In the genomic region with DNA sequence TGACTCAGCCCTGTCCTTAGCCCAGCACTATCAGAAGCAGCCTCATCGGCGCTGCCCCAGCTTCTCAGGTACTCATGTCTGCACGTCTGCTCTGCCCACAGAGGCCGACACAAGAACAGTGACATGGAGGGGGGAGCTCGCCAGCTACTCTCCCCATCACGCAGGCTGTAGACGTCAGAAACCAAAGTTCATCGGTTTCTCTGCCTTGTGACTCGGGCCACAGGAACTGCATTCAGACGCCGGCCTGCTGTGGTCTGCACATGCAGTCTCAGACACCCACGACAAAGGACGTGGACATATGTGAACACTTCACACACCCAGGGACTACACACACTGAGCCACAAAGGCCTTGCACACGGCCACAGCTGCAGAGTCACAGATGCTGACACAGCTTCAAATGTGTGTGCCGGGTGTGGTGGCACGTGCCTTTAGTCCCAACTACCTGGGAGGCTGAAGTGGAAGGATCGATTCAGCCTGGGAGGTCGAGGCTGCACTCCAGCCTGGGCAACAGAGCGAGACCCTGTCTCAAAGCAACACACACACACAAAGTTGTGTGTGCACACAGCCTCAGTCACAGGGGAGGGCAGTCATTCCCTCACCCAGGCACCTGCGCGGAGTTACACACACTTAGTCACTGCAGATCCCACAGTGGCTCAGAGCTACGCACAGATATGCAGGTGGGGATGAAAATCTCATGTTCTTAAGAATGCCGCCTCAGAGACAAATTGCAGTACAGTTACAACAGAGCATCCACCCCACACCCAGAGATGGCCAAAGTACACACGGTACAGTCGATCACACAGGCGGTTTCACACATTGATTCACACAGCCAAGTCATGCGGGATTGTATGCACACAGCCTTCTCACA, we compare ENCODE assay signal across 1 cellular context.
TF ChIP-seq lines count a peak whose summit lies in the region.

No MANE protein-coding gene starts in this region.

TF ChIP-seq in HepG2, 621 proteins besides CTCF, POLR2A, EP300 and RAD21 (continued from another document and continues in another):
- TF ChIP-seq, protein P1, sequence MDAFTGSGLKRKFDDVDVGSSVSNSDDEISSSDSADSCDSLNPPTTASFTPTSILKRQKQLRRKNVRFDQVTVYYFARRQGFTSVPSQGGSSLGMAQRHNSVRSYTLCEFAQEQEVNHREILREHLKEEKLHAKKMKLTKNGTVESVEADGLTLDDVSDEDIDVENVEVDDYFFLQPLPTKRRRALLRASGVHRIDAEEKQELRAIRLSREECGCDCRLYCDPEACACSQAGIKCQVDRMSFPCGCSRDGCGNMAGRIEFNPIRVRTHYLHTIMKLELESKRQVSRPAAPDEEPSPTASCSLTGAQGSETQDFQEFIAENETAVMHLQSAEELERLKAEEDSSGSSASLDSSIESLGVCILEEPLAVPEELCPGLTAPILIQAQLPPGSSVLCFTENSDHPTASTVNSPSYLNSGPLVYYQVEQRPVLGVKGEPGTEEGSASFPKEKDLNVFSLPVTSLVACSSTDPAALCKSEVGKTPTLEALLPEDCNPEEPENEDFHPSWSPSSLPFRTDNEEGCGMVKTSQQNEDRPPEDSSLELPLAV (CRISPR knock-in tag; conservative IDR thresholded peaks at IDR 0.05; ENCODE audit: low read depth) = no peak
- TF ChIP-seq, protein P2, sequence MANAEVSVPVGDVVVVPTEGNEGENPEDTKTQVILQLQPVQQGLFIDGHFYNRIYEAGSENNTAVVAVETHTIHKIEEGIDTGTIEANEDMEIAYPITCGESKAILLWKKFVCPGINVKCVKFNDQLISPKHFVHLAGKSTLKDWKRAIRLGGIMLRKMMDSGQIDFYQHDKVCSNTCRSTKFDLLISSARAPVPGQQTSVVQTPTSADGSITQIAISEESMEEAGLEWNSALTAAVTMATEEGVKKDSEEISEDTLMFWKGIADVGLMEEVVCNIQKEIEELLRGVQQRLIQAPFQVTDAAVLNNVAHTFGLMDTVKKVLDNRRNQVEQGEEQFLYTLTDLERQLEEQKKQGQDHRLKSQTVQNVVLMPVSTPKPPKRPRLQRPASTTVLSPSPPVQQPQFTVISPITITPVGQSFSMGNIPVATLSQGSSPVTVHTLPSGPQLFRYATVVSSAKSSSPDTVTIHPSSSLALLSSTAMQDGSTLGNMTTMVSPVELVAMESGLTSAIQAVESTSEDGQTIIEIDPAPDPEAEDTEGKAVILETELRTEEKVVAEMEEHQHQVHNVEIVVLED (CRISPR knock-in tag; IDR thresholded peaks at IDR 0.05; ENCODE audit: borderline replicate concordance) = peak; percentile 61; the same call in 1 of the 2 replicates
- peak; percentile 82 for TF ChIP-seq ZSCAN29 (CRISPR knock-in tag; conservative IDR thresholded peaks at IDR 0.05)
- peak; percentile 71; the same call in 1 of the 2 replicates for TF ChIP-seq AHR (CRISPR knock-in tag; IDR thresholded peaks at IDR 0.05)
- TF ChIP-seq PHB2 (IDR thresholded peaks at IDR 0.05; ENCODE audit: partially characterized antibody) = no peak
- TF ChIP-seq, protein P3, sequence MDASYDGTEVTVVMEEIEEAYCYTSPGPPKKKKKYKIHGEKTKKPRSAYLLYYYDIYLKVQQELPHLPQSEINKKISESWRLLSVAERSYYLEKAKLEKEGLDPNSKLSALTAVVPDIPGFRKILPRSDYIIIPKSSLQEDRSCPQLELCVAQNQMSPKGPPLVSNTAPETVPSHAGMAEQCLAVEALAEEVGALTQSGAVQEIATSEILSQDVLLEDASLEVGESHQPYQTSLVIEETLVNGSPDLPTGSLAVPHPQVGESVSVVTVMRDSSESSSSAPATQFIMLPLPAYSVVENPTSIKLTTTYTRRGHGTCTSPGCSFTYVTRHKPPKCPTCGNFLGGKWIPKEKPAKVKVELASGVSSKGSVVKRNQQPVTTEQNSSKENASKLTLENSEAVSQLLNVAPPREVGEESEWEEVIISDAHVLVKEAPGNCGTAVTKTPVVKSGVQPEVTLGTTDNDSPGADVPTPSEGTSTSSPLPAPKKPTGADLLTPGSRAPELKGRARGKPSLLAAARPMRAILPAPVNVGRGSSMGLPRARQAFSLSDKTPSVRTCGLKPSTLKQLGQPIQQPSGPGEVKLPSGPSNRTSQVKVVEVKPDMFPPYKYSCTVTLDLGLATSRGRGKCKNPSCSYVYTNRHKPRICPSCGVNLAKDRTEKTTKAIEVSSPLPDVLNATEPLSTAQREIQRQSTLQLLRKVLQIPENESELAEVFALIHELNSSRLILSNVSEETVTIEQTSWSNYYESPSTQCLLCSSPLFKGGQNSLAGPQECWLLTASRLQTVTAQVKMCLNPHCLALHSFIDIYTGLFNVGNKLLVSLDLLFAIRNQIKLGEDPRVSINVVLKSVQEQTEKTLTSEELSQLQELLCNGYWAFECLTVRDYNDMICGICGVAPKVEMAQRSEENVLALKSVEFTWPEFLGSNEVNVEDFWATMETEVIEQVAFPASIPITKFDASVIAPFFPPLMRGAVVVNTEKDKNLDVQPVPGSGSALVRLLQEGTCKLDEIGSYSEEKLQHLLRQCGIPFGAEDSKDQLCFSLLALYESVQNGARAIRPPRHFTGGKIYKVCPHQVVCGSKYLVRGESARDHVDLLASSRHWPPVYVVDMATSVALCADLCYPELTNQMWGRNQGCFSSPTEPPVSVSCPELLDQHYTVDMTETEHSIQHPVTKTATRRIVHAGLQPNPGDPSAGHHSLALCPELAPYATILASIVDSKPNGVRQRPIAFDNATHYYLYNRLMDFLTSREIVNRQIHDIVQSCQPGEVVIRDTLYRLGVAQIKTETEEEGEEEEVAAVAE (CRISPR knock-in tag; IDR thresholded peaks at IDR 0.05; ENCODE audit: borderline replicate concordance) = no peak
- TF ChIP-seq ZNF629 (CRISPR knock-in tag; conservative IDR thresholded peaks at IDR 0.05) = peak; percentile 46
- peak; percentile 44; the same call in 1 of the 2 replicates for TF ChIP-seq KDM1A (CRISPR knock-in tag; IDR thresholded peaks at IDR 0.05)
- TF ChIP-seq ZNF552 (CRISPR knock-in tag; IDR thresholded peaks at IDR 0.05; ENCODE audit: borderline replicate concordance) = peak; percentile 93
- TF ChIP-seq SIX4 (CRISPR knock-in tag; IDR thresholded peaks at IDR 0.05) = peak; percentile 25; the same call in 1 of the 2 replicates
- no peak for TF ChIP-seq NFRKB (IDR thresholded peaks at IDR 0.05)
- TF ChIP-seq ZBTB7A (CRISPR knock-in tag; IDR thresholded peaks at IDR 0.05) = 0 out of 2 replicates have a peak, but pooled peaks have one; percentile 48
- TF ChIP-seq NBN (conservative IDR thresholded peaks at IDR 0.05) = no peak
- TF ChIP-seq, protein P4, sequence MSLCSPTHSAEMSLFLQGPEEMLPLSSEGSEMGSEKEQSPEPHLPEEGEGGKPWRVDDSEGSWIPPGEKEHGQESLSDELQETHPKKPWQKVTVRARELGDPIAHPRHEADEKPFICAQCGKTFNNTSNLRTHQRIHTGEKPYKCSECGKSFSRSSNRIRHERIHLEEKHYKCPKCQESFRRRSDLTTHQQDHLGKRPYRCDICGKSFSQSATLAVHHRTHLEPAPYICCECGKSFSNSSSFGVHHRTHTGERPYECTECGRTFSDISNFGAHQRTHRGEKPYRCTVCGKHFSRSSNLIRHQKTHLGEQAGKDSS (CRISPR knock-in tag; IDR thresholded peaks at IDR 0.05; ENCODE audit: borderline replicate concordance, low read depth) = peak; percentile 56; the same call in 1 of the 2 replicates
- TF ChIP-seq ZNF7 (CRISPR knock-in tag; IDR thresholded peaks at IDR 0.05) = no peak; the same call in 1 of the 2 replicates
- peak; percentile 81 for TF ChIP-seq KAT8 (CRISPR knock-in tag; IDR thresholded peaks at IDR 0.05)
- no peak for TF ChIP-seq TCF7 (IDR thresholded peaks at IDR 0.05; ENCODE audit: low read depth)
- no peak for TF ChIP-seq GABPA (IDR thresholded peaks at IDR 0.05; ENCODE audit: low read depth, low read length)
- TF ChIP-seq GABPA (CRISPR knock-in tag; IDR thresholded peaks at IDR 0.05; ENCODE audit: low read depth) = peak; percentile 69; the same call in 1 of the 2 replicates
- TF ChIP-seq, protein P5, sequence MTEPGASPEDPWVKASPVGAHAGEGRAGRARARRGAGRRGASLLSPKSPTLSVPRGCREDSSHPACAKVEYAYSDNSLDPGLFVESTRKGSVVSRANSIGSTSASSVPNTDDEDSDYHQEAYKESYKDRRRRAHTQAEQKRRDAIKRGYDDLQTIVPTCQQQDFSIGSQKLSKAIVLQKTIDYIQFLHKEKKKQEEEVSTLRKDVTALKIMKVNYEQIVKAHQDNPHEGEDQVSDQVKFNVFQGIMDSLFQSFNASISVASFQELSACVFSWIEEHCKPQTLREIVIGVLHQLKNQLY (CRISPR knock-in tag; IDR thresholded peaks at IDR 0.05) = peak; percentile 83
- TF ChIP-seq, protein P6, sequence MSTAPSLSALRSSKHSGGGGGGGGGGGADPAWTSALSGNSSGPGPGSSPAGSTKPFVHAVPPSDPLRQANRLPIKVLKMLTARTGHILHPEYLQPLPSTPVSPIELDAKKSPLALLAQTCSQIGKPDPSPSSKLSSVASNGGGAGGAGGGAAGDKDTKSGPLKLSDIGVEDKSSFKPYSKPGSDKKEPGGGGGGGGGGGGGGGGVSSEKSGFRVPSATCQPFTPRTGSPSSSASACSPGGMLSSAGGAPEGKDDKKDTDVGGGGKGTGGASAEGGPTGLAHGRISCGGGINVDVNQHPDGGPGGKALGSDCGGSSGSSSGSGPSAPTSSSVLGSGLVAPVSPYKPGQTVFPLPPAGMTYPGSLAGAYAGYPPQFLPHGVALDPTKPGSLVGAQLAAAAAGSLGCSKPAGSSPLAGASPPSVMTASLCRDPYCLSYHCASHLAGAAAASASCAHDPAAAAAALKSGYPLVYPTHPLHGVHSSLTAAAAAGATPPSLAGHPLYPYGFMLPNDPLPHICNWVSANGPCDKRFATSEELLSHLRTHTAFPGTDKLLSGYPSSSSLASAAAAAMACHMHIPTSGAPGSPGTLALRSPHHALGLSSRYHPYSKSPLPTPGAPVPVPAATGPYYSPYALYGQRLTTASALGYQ (CRISPR knock-in tag; IDR thresholded peaks at IDR 0.05) = no peak
- no peak for TF ChIP-seq GPN1 (CRISPR knock-in tag; IDR thresholded peaks at IDR 0.05; ENCODE audit: borderline replicate concordance)
- peak; percentile 89 for TF ChIP-seq HNF4A (CRISPR knock-in tag; IDR thresholded peaks at IDR 0.05)
- TF ChIP-seq, protein P7, sequence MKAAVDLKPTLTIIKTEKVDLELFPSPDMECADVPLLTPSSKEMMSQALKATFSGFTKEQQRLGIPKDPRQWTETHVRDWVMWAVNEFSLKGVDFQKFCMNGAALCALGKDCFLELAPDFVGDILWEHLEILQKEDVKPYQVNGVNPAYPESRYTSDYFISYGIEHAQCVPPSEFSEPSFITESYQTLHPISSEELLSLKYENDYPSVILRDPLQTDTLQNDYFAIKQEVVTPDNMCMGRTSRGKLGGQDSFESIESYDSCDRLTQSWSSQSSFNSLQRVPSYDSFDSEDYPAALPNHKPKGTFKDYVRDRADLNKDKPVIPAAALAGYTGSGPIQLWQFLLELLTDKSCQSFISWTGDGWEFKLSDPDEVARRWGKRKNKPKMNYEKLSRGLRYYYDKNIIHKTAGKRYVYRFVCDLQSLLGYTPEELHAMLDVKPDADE (CRISPR knock-in tag; IDR thresholded peaks at IDR 0.05) = no peak
- peak; percentile 72 for TF ChIP-seq HNF4G (IDR thresholded peaks at IDR 0.05; ENCODE audit: borderline replicate concordance, low read depth, low read length)
- TF ChIP-seq HNF4G (CRISPR knock-in tag; IDR thresholded peaks at IDR 0.05; ENCODE audit: borderline replicate concordance, low read depth) = peak; percentile 89; the same call in 1 of the 2 replicates
- TF ChIP-seq, protein P8, sequence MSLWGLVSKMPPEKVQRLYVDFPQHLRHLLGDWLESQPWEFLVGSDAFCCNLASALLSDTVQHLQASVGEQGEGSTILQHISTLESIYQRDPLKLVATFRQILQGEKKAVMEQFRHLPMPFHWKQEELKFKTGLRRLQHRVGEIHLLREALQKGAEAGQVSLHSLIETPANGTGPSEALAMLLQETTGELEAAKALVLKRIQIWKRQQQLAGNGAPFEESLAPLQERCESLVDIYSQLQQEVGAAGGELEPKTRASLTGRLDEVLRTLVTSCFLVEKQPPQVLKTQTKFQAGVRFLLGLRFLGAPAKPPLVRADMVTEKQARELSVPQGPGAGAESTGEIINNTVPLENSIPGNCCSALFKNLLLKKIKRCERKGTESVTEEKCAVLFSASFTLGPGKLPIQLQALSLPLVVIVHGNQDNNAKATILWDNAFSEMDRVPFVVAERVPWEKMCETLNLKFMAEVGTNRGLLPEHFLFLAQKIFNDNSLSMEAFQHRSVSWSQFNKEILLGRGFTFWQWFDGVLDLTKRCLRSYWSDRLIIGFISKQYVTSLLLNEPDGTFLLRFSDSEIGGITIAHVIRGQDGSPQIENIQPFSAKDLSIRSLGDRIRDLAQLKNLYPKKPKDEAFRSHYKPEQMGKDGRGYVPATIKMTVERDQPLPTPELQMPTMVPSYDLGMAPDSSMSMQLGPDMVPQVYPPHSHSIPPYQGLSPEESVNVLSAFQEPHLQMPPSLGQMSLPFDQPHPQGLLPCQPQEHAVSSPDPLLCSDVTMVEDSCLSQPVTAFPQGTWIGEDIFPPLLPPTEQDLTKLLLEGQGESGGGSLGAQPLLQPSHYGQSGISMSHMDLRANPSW (CRISPR knock-in tag; IDR thresholded peaks at IDR 0.05; ENCODE audit: borderline replicate concordance) = peak; percentile 27; the same call in 1 of the 2 replicates
- TF ChIP-seq, protein P9, sequence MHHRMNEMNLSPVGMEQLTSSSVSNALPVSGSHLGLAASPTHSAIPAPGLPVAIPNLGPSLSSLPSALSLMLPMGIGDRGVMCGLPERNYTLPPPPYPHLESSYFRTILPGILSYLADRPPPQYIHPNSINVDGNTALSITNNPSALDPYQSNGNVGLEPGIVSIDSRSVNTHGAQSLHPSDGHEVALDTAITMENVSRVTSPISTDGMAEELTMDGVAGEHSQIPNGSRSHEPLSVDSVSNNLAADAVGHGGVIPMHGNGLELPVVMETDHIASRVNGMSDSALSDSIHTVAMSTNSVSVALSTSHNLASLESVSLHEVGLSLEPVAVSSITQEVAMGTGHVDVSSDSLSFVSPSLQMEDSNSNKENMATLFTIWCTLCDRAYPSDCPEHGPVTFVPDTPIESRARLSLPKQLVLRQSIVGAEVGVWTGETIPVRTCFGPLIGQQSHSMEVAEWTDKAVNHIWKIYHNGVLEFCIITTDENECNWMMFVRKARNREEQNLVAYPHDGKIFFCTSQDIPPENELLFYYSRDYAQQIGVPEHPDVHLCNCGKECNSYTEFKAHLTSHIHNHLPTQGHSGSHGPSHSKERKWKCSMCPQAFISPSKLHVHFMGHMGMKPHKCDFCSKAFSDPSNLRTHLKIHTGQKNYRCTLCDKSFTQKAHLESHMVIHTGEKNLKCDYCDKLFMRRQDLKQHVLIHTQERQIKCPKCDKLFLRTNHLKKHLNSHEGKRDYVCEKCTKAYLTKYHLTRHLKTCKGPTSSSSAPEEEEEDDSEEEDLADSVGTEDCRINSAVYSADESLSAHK (CRISPR knock-in tag; IDR thresholded peaks at IDR 0.05; ENCODE audit: borderline replicate concordance) = peak; percentile 91; the same call in 1 of the 2 replicates
- TF ChIP-seq, protein P10, sequence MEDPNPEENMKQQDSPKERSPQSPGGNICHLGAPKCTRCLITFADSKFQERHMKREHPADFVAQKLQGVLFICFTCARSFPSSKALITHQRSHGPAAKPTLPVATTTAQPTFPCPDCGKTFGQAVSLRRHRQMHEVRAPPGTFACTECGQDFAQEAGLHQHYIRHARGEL (CRISPR knock-in tag; IDR thresholded peaks at IDR 0.05) = no peak
- TF ChIP-seq, protein P11, sequence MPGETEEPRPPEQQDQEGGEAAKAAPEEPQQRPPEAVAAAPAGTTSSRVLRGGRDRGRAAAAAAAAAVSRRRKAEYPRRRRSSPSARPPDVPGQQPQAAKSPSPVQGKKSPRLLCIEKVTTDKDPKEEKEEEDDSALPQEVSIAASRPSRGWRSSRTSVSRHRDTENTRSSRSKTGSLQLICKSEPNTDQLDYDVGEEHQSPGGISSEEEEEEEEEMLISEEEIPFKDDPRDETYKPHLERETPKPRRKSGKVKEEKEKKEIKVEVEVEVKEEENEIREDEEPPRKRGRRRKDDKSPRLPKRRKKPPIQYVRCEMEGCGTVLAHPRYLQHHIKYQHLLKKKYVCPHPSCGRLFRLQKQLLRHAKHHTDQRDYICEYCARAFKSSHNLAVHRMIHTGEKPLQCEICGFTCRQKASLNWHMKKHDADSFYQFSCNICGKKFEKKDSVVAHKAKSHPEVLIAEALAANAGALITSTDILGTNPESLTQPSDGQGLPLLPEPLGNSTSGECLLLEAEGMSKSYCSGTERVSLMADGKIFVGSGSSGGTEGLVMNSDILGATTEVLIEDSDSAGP (CRISPR knock-in tag; IDR thresholded peaks at IDR 0.05; ENCODE audit: borderline replicate concordance) = peak; percentile 93
